23 cellular contexts compared by ENCODE assay signal in genomic region chr18:61782545-61782944, GRCh38.
DNase-seq lines count a peak whose midpoint lies in the region; ATAC-seq, FAIRE-seq and TF ChIP-seq lines count a peak whose summit lies in the region.
"Had no signal": no experiment of that assay in that cellular context is flagged by ENCODE, and none has a peak within 500 bp of the region (broad histone marks: within the 10 kb centered on the region; RNA-seq: fewer than 3 reads in every experiment).

No MANE protein-coding gene starts in this region.

- no peaks in the 10 kb centered on the region for H3K79me1 ChIP-seq in mesendoderm (ENCODE audit: low read length)

- no peaks in the 10 kb centered on the region for H3K36me3 Mint-ChIP-seq in activated CD4-positive, alpha-beta memory T cell treated with anti-CD3 and anti-CD28 coated beads for 36 hours
- H3K36me3 Mint-ChIP-seq: CD14-positive monocyte; CD8-positive, alpha-beta memory T cell had no signal

- H4K5ac ChIP-seq in mesendoderm (ENCODE audit: low read length), result no peak overlapping the region

- H3K4me1 Mint-ChIP-seq in activated CD4-positive, alpha-beta memory T cell treated with anti-CD3 and anti-CD28 coated beads for 36 hours (ENCODE audit: low read depth), result no peaks in the 10 kb centered on the region
- H3K4me1 Mint-ChIP-seq: CD14-positive monocyte; CD8-positive, alpha-beta memory T cell had no signal

- FAIRE-seq in D721Med (lab: Jason Lieb, UNC), result peak; percentile 89
- FAIRE-seq: A204.1, GM12891, GM18507, H54 had no signal

- peak overlapping the region; percentile 53 for H3K18ac ChIP-seq in mesendoderm (ENCODE audit: low read length)

- H3K27ac ChIP-seq in mesendoderm (ENCODE audit: low read depth, low read length) (no peak overlapping the region), tibial nerve (no peak overlapping the region)
- H3K27ac ChIP-seq: 22Rv1; BLaER1 treated with 17β-estradiol and CSF1 and Interleukin-3, amounts not matched to agents 10 nM and 100 nM had no signal

- H2AK5ac ChIP-seq in mesendoderm (ENCODE audit: low read length), result no peak overlapping the region

- 100% methylated on average over 1 of the region's 3 CpGs for WGBS in mesendoderm (ENCODE audit: extremely low coverage, insufficient coverage, low lambda C conversion rate)
- 79 to 83% methylated on average over 3 of the region's 3 CpGs for WGBS in tibial nerve, 2 donors

- no peak for DNase-seq in D721Med (ENCODE audit: insufficient read length, low spot score)
- peak; percentile 75 for DNase-seq in mesendoderm
- no peak for DNase-seq in activated CD4-positive, alpha-beta memory T cell treated with anti-CD3 and anti-CD28 coated beads for 36 hours
- DNase-seq in tibial nerve (ENCODE audit: low spot score in 2 of 2), result no peak
- DNase-seq in NCI-H82 (lab: John Stamatoyannopoulos, UW), result no peak
- DNase-seq: AML-193; BE2C; CD4-positive, alpha-beta T cell; CD8-positive, alpha-beta memory T cell; DMS53; DMS79 treated with DMSO at 0.1 percent for 48 hours; GF-D8; GOT3; HFFc6 had no signal

- peaks cover 2% of the 10 kb centered on the region for H3K4me1 ChIP-seq in mesendoderm (ENCODE audit: control insufficient read depth, low read depth, low read length)
- H3K4me1 ChIP-seq in tibial nerve, result no peaks in the 10 kb centered on the region
- H3K4me1 ChIP-seq: BE2C; BLaER1 treated with 17β-estradiol and CSF1 and Interleukin-3, amounts not matched to agents 10 nM and 100 nM; HAP-1 had no signal

- no peak for TF ChIP-seq POLR2A in tibial nerve (IDR thresholded peaks at IDR 0.05)

- H3K4me2 ChIP-seq in mesendoderm (ENCODE audit: low read length), result no peak overlapping the region
- H3K4me2 ChIP-seq: BLaER1 treated with 17β-estradiol and CSF1 and Interleukin-3, amounts not matched to agents 10 nM and 100 nM had no signal

- H3K27me3 ChIP-seq in mesendoderm (ENCODE audit: insufficient read depth, low read length, poor library complexity), result no peaks in the 10 kb centered on the region
- no peaks in the 10 kb centered on the region for H3K27me3 ChIP-seq in tibial nerve
- H3K27me3 ChIP-seq: BE2C; BLaER1 treated with 17β-estradiol and CSF1 and Interleukin-3, amounts not matched to agents 10 nM and 100 nM had no signal

- H3K9me3 Mint-ChIP-seq in activated CD4-positive, alpha-beta memory T cell treated with anti-CD3 and anti-CD28 coated beads for 36 hours, result peaks cover 10% of the 10 kb centered on the region

- H3K79me2 ChIP-seq in mesendoderm (ENCODE audit: control insufficient read depth, insufficient read depth, low read length), result no peaks in the 10 kb centered on the region

- intact Hi-C loops in activated CD4-positive, alpha-beta memory T cell treated with anti-CD3 and anti-CD28 coated beads for 36 hours (cut with micrococcal nuclease), result no loop called here

- H3K27me3 Mint-ChIP-seq in activated CD4-positive, alpha-beta memory T cell treated with anti-CD3 and anti-CD28 coated beads for 36 hours, result peaks cover 2% of the 10 kb centered on the region
- H3K27me3 Mint-ChIP-seq: CD4-positive, alpha-beta T cell had no signal

- H3K56ac ChIP-seq in mesendoderm (ENCODE audit: low read length), result no peak overlapping the region

- H3K4me3 ChIP-seq in mesendoderm (ENCODE audit: low read length) (no peak overlapping the region), tibial nerve (no peak overlapping the region)
- H3K4me3 ChIP-seq: BLaER1 treated with 17β-estradiol and CSF1 and Interleukin-3, amounts not matched to agents 10 nM and 100 nM; HAP-1 had no signal

- no peaks in the 10 kb centered on the region for H3K36me3 ChIP-seq in mesendoderm (ENCODE audit: control insufficient read depth, insufficient read depth, low read length)
- no peaks in the 10 kb centered on the region for H3K36me3 ChIP-seq in tibial nerve
- H3K36me3 ChIP-seq: BE2C; BLaER1 treated with 17β-estradiol and CSF1 and Interleukin-3, amounts not matched to agents 10 nM and 100 nM; HAP-1 had no signal

- no peak overlapping the region for H3K4ac ChIP-seq in mesendoderm (ENCODE audit: low read depth, low read length)

- no peak overlapping the region for H2BK120ac ChIP-seq in mesendoderm (ENCODE audit: low read depth, low read length)

- no peak overlapping the region for H4K8ac ChIP-seq in mesendoderm (ENCODE audit: low read depth, low read length)

- no peak overlapping the region for H3K23ac ChIP-seq in mesendoderm (ENCODE audit: low read length)

- no peak overlapping the region for H3K4me3 Mint-ChIP-seq in activated CD4-positive, alpha-beta memory T cell treated with anti-CD3 and anti-CD28 coated beads for 36 hours
- H3K4me3 Mint-ChIP-seq: CD14-positive monocyte; CD4-positive, alpha-beta T cell; CD8-positive, alpha-beta memory T cell; HFFc6 had no signal

- CTCF ChIA-PET in activated CD4-positive, alpha-beta memory T cell treated with anti-CD3 and anti-CD28 coated beads for 36 hours (lab: Charles Lee), result no interaction called here

- ATAC-seq in SK-N-SH treated with all-trans-retinoic acid at 6 μM for 48 hours, result no peak

- no peak for TF ChIP-seq EP300 in tibial nerve (IDR thresholded peaks at IDR 0.05)

- POLR2A ChIA-PET in activated CD4-positive, alpha-beta memory T cell treated with anti-CD3 and anti-CD28 coated beads for 36 hours (lab: Charles Lee), result no interaction called here

- H3K9ac ChIP-seq in mesendoderm (ENCODE audit: low read length), result no peak overlapping the region
- H3K9ac ChIP-seq: BLaER1 treated with 17β-estradiol and CSF1 and Interleukin-3, amounts not matched to agents 10 nM and 100 nM had no signal

- H3K27ac Mint-ChIP-seq in activated CD4-positive, alpha-beta memory T cell treated with anti-CD3 and anti-CD28 coated beads for 36 hours, result no peak overlapping the region
- H3K27ac Mint-ChIP-seq: CD14-positive monocyte; CD4-positive, alpha-beta T cell; CD8-positive, alpha-beta memory T cell; HFFc6 had no signal

- H2BK15ac ChIP-seq in mesendoderm (replicated peaks; ENCODE audit: low read depth), result no peak overlapping the region

- H3K9me3 ChIP-seq in tibial nerve, result peaks cover 0 to 11% (median 0%) of the 10 kb centered on the region in 4 donors
- H3K9me3 ChIP-seq: BE2C, HAP-1 had no signal

- TF ChIP-seq CTCF in D721Med (IDR thresholded peaks at IDR 0.05; ENCODE audit: insufficient read depth, missing control alignments) (no peak), tibial nerve (IDR thresholded peaks at IDR 0.05) (no peak)

- peak overlapping the region; percentile 27 for H2BK5ac ChIP-seq in mesendoderm (ENCODE audit: low read length)

TF ChIP-seq in SK-N-SH treated with all-trans-retinoic acid at 6 μM for 48 hours, 23 proteins besides CTCF, POLR2A, EP300 and RAD21:
- TF ChIP-seq CSDC2 (CRISPR knock-in tag; IDR thresholded peaks at IDR 0.05) (no peak), CREB5 (CRISPR knock-in tag; IDR thresholded peaks at IDR 0.05; ENCODE audit: low read depth) (no peak), TCF4 (CRISPR knock-in tag; IDR thresholded peaks at IDR 0.05; ENCODE audit: borderline replicate concordance) (0 out of 2 replicates have a peak, but pooled peaks have one; percentile 19)
